Comparison of ENCODE assay signal across 8 cellular contexts in the genomic region with DNA sequence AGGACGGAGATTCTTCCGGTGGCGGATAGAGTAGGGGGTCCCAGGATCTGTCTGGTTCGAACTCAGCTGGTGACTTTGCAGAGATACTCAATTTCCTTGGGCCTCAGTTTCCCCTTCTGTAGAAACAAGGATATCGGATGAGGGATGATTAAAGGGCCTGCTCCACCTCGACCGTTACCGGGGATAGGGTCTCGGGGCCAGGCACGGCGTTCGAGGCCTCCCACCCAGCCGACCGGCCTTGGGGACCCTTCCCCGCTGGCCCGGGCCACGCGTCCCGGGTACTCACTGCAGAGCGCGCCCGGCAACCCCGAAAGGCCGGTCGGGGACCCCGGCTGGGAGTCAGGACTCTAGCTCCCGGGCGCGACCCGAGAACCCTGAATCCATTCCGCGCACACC. TPM values are rescaled to one million over a fixed set of nuclear protein-coding genes. Genes with fewer than 3 reads are reported as not detected.
A peak's percentile ranks its signal among the peaks of the same experiment; 100 is the strongest.
DNase-seq lines count a peak whose midpoint lies in the region; ATAC-seq and TF ChIP-seq lines count a peak whose summit lies in the region.

No MANE protein-coding gene starts in this region.

- H3K9me3 ChIP-seq in BE2C (no peaks in the 10 kb centered on the region), breast epithelium (no peaks in the 10 kb centered on the region), muscle layer of duodenum (ENCODE audit: control insufficient read depth in 1 of 2, low read length in 2 of 2) (no peaks in the 10 kb centered on the region)

- H3K27ac ChIP-seq in breast epithelium (peak overlapping the region; percentile 98 to 99), muscle layer of duodenum (ENCODE audit: low read length) (peak overlapping the region; percentile 96)

- H3K4me3 ChIP-seq in BE2C (ENCODE audit: low read depth, low read length) (peak overlapping the region; percentile 97), breast epithelium (peak overlapping the region; percentile 77 to 95 (median 95)), muscle layer of duodenum (ENCODE audit: low read depth in 1 of 2, low read length in 2 of 2) (peak overlapping the region; percentile 87 to 94)

- H3K36me3 ChIP-seq in BE2C (peaks cover 66% of the 10 kb centered on the region), breast epithelium (no peaks in the 10 kb centered on the region), muscle layer of duodenum (ENCODE audit: control insufficient read depth in 1 of 2, insufficient read depth in 2 of 2, low read length in 2 of 2) (peaks cover 14 to 24% of the 10 kb centered on the region in 2 donors)

- H3K4me1 ChIP-seq in BE2C: no peaks in the 10 kb centered on the region; the same call in 1 of the 2 replicates
- H3K4me1 ChIP-seq in breast epithelium: peaks cover 7 to 16% of the 10 kb centered on the region in 2 donors
- H3K4me1 ChIP-seq in muscle layer of duodenum (ENCODE audit: control insufficient read depth in 1 of 2, insufficient read depth in 2 of 2, low read length in 2 of 2): peaks cover 43 to 46% of the 10 kb centered on the region in 2 donors

- intact Hi-C loops in breast epithelium (cut with DNase I; ENCODE audit: low total_unique reads): no loop called here

- TF ChIP-seq CTCF in BE2C (IDR thresholded peaks at IDR 0.05; ENCODE audit: low read depth, low read length) (no peak), breast epithelium (IDR thresholded peaks at IDR 0.05) (no peak)

- no peak for TF ChIP-seq POLR2A in breast epithelium (IDR thresholded peaks at IDR 0.05)

- peak; percentile 25 for ATAC-seq in HG03064 (IDR thresholded peaks at IDR 0.05; ENCODE audit: low read depth, unreplicated experiment)
- ATAC-seq in GM21447 (IDR thresholded peaks at IDR 0.05; ENCODE audit: unreplicated experiment): no peak

- DNase-seq in BE2C (no peak), breast epithelium (ENCODE audit: low spot score in 2 of 2) (no peak), NCI-H128 (lab: John Stamatoyannopoulos, UW; ENCODE audit: unreplicated experiment) (no peak), DMS53 treated with DMSO at 0.1 percent for 48 hours (lab: John Stamatoyannopoulos, UW; ENCODE audit: unreplicated experiment) (no peak), NCI-H526 (lab: John Stamatoyannopoulos, UW) (no peak)

- H3K27me3 ChIP-seq in BE2C: no peaks in the 10 kb centered on the region
- no peaks in the 10 kb centered on the region for H3K27me3 ChIP-seq in breast epithelium
- no peaks in the 10 kb centered on the region for H3K27me3 ChIP-seq in muscle layer of duodenum (ENCODE audit: low read depth, low read length)

RNA-seq across cellular contexts. Expression of a gene that starts 0.3 kb away (rescaled TPM):
- polyA plus RNA-seq in BE2C (2012; ENCODE audit: insufficient read depth, insufficient read length, low read depth): 79.5 TPM
- 10 to 100 TPM; 16.2 to 31.8 (median 28.2) TPM for total RNA-seq in breast epithelium

RNA-seq across cellular contexts. Expression of a gene that starts 0.6 kb away (rescaled TPM):
- 451 TPM for polyA plus RNA-seq in BE2C (2012; ENCODE audit: insufficient read depth, insufficient read length, low read depth)
- 100 to 1,000 TPM; 165 to 224 (median 220) TPM for total RNA-seq in breast epithelium

RNA-seq across cellular contexts. Expression of a gene that starts 39.0 kb away (rescaled TPM):
- 4.2 TPM for polyA plus RNA-seq in BE2C (2012; ENCODE audit: insufficient read depth, insufficient read length, low read depth)
- 10 to 100 TPM; 12.2 to 19.3 (median 15.7) TPM for total RNA-seq in breast epithelium

RNA-seq across cellular contexts. Expression of a gene that starts 48.0 kb away (rescaled TPM):
- polyA plus RNA-seq in BE2C (2012; ENCODE audit: insufficient read depth, insufficient read length, low read depth): not detected
- total RNA-seq in breast epithelium: 1 to 10 TPM; 2.7 to 4.7 (median 4.3) TPM
